29 cellular contexts compared by ENCODE assay signal in genomic region chr2:36885605-36886004, GRCh38.
"Had no signal": no experiment of that assay in that cellular context is flagged by ENCODE, and none has a peak within 500 bp of the region (broad histone marks: within the 10 kb centered on the region; RNA-seq: fewer than 3 reads in every experiment).

No MANE protein-coding gene starts in this region.

- H3K27me3 ChIP-seq: ascending aorta, breast epithelium, cardiac muscle cell, colonic mucosa, esophagus squamous epithelium had no signal

- FAIRE-seq: endometrium had no signal

- ATAC-seq: activated CD4-positive, alpha-beta T cell treated with anti-CD3 and anti-CD28 coated beads for 36 hours; activated naive CD4-positive, alpha-beta T cell treated with anti-CD3 and anti-CD28 coated beads, Interleukin-2, amount 50 U/mL, for 72 hours; activated T-cell treated with anti-CD3 and anti-CD28 coated beads, Interleukin-2, amount 50 U/mL, for 72 hours; T-helper 17 cell had no signal

- H3K27ac ChIP-seq: ascending aorta, breast epithelium, cardiac muscle cell, colonic mucosa, epithelial cell of prostate, esophagus squamous epithelium had no signal

- H3K36me3 ChIP-seq: breast epithelium, colonic mucosa had no signal

- H3K4me1 ChIP-seq: ascending aorta, breast epithelium, colonic mucosa had no signal

- H3K9me3 ChIP-seq: ascending aorta, breast epithelium, colonic mucosa, esophagus squamous epithelium had no signal

- DNase-seq: activated CD4-positive, alpha-beta memory T cell treated with anti-CD3 and anti-CD28 coated beads, Interleukin-2, amount 10 ng/mL, durations not matched to agents 7 days and 5 days; activated CD4-positive, alpha-beta T cell treated with anti-CD3 and anti-CD28 coated beads for 36 hours; activated CD4-positive, alpha-beta T cell treated with anti-CD3 and anti-CD28 coated beads, Interleukin-2, amount 10 ng/mL, durations not matched to agents 7 days and 5 days; activated CD4-positive, alpha-beta T cell treated with anti-CD3 and anti-CD28 coated beads, Interleukin-2, amount 50 U/mL, for 4 hours; activated CD4-positive, CD25-positive, alpha-beta regulatory T cell; activated CD4-positive, CD25-positive, alpha-beta regulatory T cell treated with anti-CD3 and anti-CD28 coated beads, Interleukin-2, amount 50 U/mL, for 72 hours; activated CD8-positive, alpha-beta memory T cell treated with anti-CD3 and anti-CD28 coated beads, Interleukin-2, amount 50 U/mL, for 48 hours; activated gamma-delta T cell; activated naive CD4-positive, alpha-beta T cell; activated naive CD4-positive, alpha-beta T cell treated with anti-CD3 and anti-CD28 coated beads, Interleukin-2, amount 10 ng/mL, durations not matched to agents 7 days and 5 days; activated naive CD8-positive, alpha-beta T cell treated with anti-CD3 and anti-CD28 coated beads, Interleukin-2, amount 10 ng/mL, durations not matched to agents 7 days and 5 days; activated T-cell treated with anti-CD3 and anti-CD28 coated beads for 4 hours; activated T-cell treated with anti-CD3 and anti-CD28 coated beads, Interleukin-2, amount 50 U/mL, for 24 hours; activated T-cell treated with anti-CD3 and anti-CD28 coated beads, Interleukin-2, amount 50 U/mL, for 72 hours; central memory CD4-positive, alpha-beta T cell; cerebellar nuclear complex; colonic mucosa; effector CD8-positive, alpha-beta T cell; esophagus squamous epithelium; foreskin melanocyte; head of caudate nucleus; T-helper 17 cell; T1000 had no signal

- H3K4me3 ChIP-seq: ascending aorta, breast epithelium, cardiac muscle cell, colonic mucosa, esophagus squamous epithelium had no signal
